Comparison of ENCODE assay signal across 10 cellular contexts in the genomic region with DNA sequence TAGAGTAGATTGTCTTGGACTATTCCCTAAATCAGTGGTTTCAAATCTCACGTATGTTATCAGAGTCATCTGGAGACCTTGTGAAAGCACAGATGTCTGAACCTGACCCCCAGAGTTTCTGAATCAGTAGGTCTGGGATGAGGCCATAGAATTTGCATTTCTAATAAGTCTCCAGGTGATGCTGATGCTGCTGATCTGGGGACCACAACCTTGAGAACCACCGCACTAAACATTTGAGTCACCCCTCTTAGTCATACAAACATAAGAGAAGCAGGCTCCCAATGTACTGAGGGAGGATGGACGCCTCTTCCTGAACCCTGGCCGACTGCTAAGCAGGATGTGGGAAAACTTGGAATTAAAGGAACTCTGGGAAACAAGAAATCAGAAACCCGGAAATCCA.
DNase-seq lines count a peak whose midpoint lies in the region; ATAC-seq, FAIRE-seq and TF ChIP-seq lines count a peak whose summit lies in the region.
"Had no signal": no experiment of that assay in that cellular context is flagged by ENCODE, and none has a peak within 500 bp of the region (broad histone marks: within the 10 kb centered on the region; RNA-seq: fewer than 3 reads in every experiment).

No MANE protein-coding gene starts in this region.

- peaks cover 3% of the 10 kb centered on the region for H3K9me3 Mint-ChIP-seq in activated CD4-positive, alpha-beta memory T cell treated with anti-CD3 and anti-CD28 coated beads, Interleukin-2, amount 10 ng/mL, durations not matched to agents 7 days and 5 days

- H3K36me3 Mint-ChIP-seq in activated CD4-positive, alpha-beta memory T cell treated with anti-CD3 and anti-CD28 coated beads, Interleukin-2, amount 10 ng/mL, durations not matched to agents 7 days and 5 days (ENCODE audit: low read depth): peaks cover 14% of the 10 kb centered on the region

- H3K4me3 Mint-ChIP-seq in activated CD4-positive, alpha-beta memory T cell treated with anti-CD3 and anti-CD28 coated beads, Interleukin-2, amount 10 ng/mL, durations not matched to agents 7 days and 5 days: no peak overlapping the region

- POLR2A ChIA-PET in activated CD4-positive, alpha-beta memory T cell treated with anti-CD3 and anti-CD28 coated beads, Interleukin-2, amount 10 ng/mL, durations not matched to agents 7 days and 5 days (lab: Charles Lee): interaction anchor here (0.6 to 4.0 kb wide), 5 partner anchors 10 to 188 kb away, joined by 3 to 49 read pairs (median 4); a partner anchor contains a TSS

- CTCF ChIA-PET in activated CD4-positive, alpha-beta memory T cell treated with anti-CD3 and anti-CD28 coated beads, Interleukin-2, amount 10 ng/mL, durations not matched to agents 7 days and 5 days (lab: Charles Lee): interaction anchor here (0.7 kb wide), 1 partner anchor 94 kb away, joined by 3 read pairs; no protein-coding TSS in a partner anchor

- H3K27me3 Mint-ChIP-seq in activated CD4-positive, alpha-beta memory T cell treated with anti-CD3 and anti-CD28 coated beads, Interleukin-2, amount 10 ng/mL, durations not matched to agents 7 days and 5 days: no peaks in the 10 kb centered on the region

- TF ChIP-seq POLR2A in lower leg skin (IDR thresholded peaks at IDR 0.05): no peak

- no peak overlapping the region for H3K4me3 ChIP-seq in lower leg skin (ENCODE audit: low read depth, poor library complexity, severe bottlenecking)
- H3K4me3 ChIP-seq: K562 had no signal

- H3K27ac Mint-ChIP-seq in activated CD4-positive, alpha-beta memory T cell treated with anti-CD3 and anti-CD28 coated beads, Interleukin-2, amount 10 ng/mL, durations not matched to agents 7 days and 5 days: no peak overlapping the region

- H3K27ac ChIP-seq in substantia nigra (ENCODE audit: low read depth, low read length, poor library complexity, severe bottlenecking): no peak overlapping the region

- intact Hi-C loops in lower leg skin (cut with DNase I; ENCODE audit: low total_unique reads): no loop called here

- H3K4me1 Mint-ChIP-seq in activated CD4-positive, alpha-beta memory T cell treated with anti-CD3 and anti-CD28 coated beads, Interleukin-2, amount 10 ng/mL, durations not matched to agents 7 days and 5 days: peaks cover 27% of the 10 kb centered on the region

- WGBS in lower leg skin, 2 donors: 76 to 92% methylated on average over 5 of the region's 5 CpGs

- peak; percentile 87 for FAIRE-seq in GM19239 (lab: Jason Lieb, UNC)
- FAIRE-seq: colon, K562 had no signal

- DNase-seq in AG08396 (ENCODE audit: low spot score) (peak; percentile 35), GM19239 (ENCODE audit: insufficient read length, low spot score) (no peak), substantia nigra (lab: John Stamatoyannopoulos, UW) (no peak), lower leg skin (ENCODE audit: low spot score in 2 of 2) (no peak), MV-4-11 (lab: John Stamatoyannopoulos, UW) (no peak), NCI-H345 treated with DMSO at 0.1 percent for 48 hours (lab: John Stamatoyannopoulos, UW; ENCODE audit: unreplicated experiment) (no peak)
- peak; percentile 62 for DNase-seq in activated CD4-positive, alpha-beta memory T cell treated with anti-CD3 and anti-CD28 coated beads, Interleukin-2, amount 10 ng/mL, durations not matched to agents 7 days and 5 days

- ATAC-seq in HG03025 (IDR thresholded peaks at IDR 0.05; ENCODE audit: low FRiP score, unreplicated experiment): peak; percentile 47
- ATAC-seq: K562 had no signal

- no peak for TF ChIP-seq CTCF in lower leg skin (IDR thresholded peaks at IDR 0.05)

Comparison
In these comparisons a context has a peak if more than half of its experiments do, and no peak if none do; other contexts are left out.
1. DNase-seq: peak in AG08396 (single experiment) and activated CD4-positive, alpha-beta memory T cell treated with anti-CD3 and anti-CD28 coated beads, Interleukin-2, amount 10 ng/mL, durations not matched to agents 7 days and 5 days (single experiment); none in GM19239 (single experiment), substantia nigra (0 of 49), lower leg skin (0 of 2), MV-4-11 (single experiment) and NCI-H345 treated with DMSO at 0.1 percent for 48 hours (single experiment).